Comparison of ENCODE assay signal across 8 cellular contexts in genomic region chrX:140764401-140764919, GRCh38. TPM values are rescaled to one million over a fixed set of nuclear protein-coding genes. Genes with fewer than 3 reads are reported as not detected.
DNase-seq lines count a peak whose midpoint lies in the region; TF ChIP-seq lines count a peak whose summit lies in the region.

No MANE protein-coding gene starts in this region.

- H3K27ac ChIP-seq in C4-2B, result peak overlapping the region; percentile 63
- H3K27ac ChIP-seq in ectodermal cell (ENCODE audit: insufficient read depth, low read depth, low read length, poor library complexity, severe bottlenecking), result no peak overlapping the region

- in situ Hi-C loops in GM13976 (cut with MboI; ENCODE audit: low sequenced_read_pairs, unreplicated experiment), result no loop called here

- no peaks in the 10 kb centered on the region for H3K4me1 ChIP-seq in ectodermal cell (ENCODE audit: control insufficient read depth, insufficient read depth, low read length)

- no peak for TF ChIP-seq CTCF in C4-2B (conservative IDR thresholded peaks at IDR 0.05)
- TF ChIP-seq CTCF in GM13976 (IDR thresholded peaks at IDR 0.05; ENCODE audit: borderline replicate concordance, control extremely low read depth, extremely low read depth, insufficient read depth, missing control alignments), result no peak

- 0% methylated on average over 31 of the region's 31 CpGs for WGBS in ectodermal cell, 2 experiments

- DNase-seq in NCI-H345 treated with DMSO at 0.1 percent for 48 hours (lab: John Stamatoyannopoulos, UW; ENCODE audit: unreplicated experiment) (peak; percentile 30), myocyte (ENCODE audit: low read depth) (peak; percentile 53), GM13976 (ENCODE audit: low spot score) (no peak), H4 (ENCODE audit: low spot score) (no peak), erythroblast (lab: John Stamatoyannopoulos, UW) (no peak), RPMI8226 (no peak)

- no peaks in the 10 kb centered on the region for H3K36me3 ChIP-seq in ectodermal cell (ENCODE audit: control insufficient read depth, insufficient read depth, low read length)

- H3K27me3 ChIP-seq in ectodermal cell (ENCODE audit: control insufficient read depth, insufficient read depth, low read length, poor library complexity, severe bottlenecking), result peaks cover 15% of the 10 kb centered on the region

- no peaks in the 10 kb centered on the region for H3K9me3 ChIP-seq in ectodermal cell (ENCODE audit: control insufficient read depth, low read length)

- TF ChIP-seq POLR2A in erythroblast (IDR thresholded peaks at IDR 0.05; ENCODE audit: low read length), result no peak

- H3K4me3 ChIP-seq in ectodermal cell (ENCODE audit: insufficient read depth, low read depth, low read length), result peak overlapping the region; percentile 43

RNA-seq across cellular contexts. Expression of gene LINC00632, which starts 54.9 kb away (rescaled TPM):
- 108 TPM for polyA plus RNA-seq in ectodermal cell (2013, experiment 1 of 4)
- 82.8 TPM for polyA plus RNA-seq in ectodermal cell (2013, experiment 2 of 4)
- polyA plus RNA-seq in ectodermal cell (2013, experiment 3 of 4), result 72.8 TPM
- polyA plus RNA-seq in ectodermal cell (2013, experiment 4 of 4), result 103 TPM
- 11.6 and 18.6 TPM in 2 replicates for total RNA-seq in myocyte
- 37.1 TPM for polyA plus RNA-seq in myocyte (2012)
- total RNA-seq in H4 (2014; rRNA removed; shearing (Covaris generic)), result 0.54 and 1.5 TPM in 2 replicates

Comparison
In these comparisons a context has a peak if more than half of its experiments do, and no peak if none do; other contexts are left out.
1. DNase-seq: peak in NCI-H345 treated with DMSO at 0.1 percent for 48 hours (single experiment) and myocyte (single experiment); none in GM13976 (single experiment), H4 (single experiment), erythroblast (0 of 2) and RPMI8226 (single experiment).